ENCODE assay signal across 16 cellular contexts in genomic region chr4:142596121-142596520, GRCh38.
"Had no signal": no experiment of that assay in that cellular context is flagged by ENCODE, and none has a peak within 500 bp of the region (broad histone marks: within the 10 kb centered on the region; RNA-seq: fewer than 3 reads in every experiment).

No MANE protein-coding gene starts in this region.

- H3K27ac Mint-ChIP-seq: stimulated activated naive B cell treated with anti-CD40 and anti-IgM and Interleukin-4, amounts not matched to agents 10 μg/mL and 1 μg/mL and 100 μg/mL, for 72 hours; stimulated activated naive CD8-positive, alpha-beta T cell treated with anti-CD3 and anti-CD28 coated beads, Interleukin-15, amount 100 ng/mL, for 72 hours had no signal

- DNase-seq: dermis blood vessel endothelial cell; esophagus squamous epithelium; foreskin fibroblast; head of caudate nucleus; hippocampal formation; naive thymus-derived CD8-positive, alpha-beta T cell; stimulated activated CD4-positive, alpha-beta T cell treated with anti-CD3 and anti-CD28 coated beads, Interleukin-2, amount 100 ng/mL, for 24 hours; stimulated activated CD4-positive, alpha-beta T cell treated with anti-CD3 and anti-CD28 coated beads, Interleukin-4, amount 100 ng/mL, for 4 hours; stimulated activated naive B cell treated with anti-CD40 and anti-IgM and Interleukin-4, amounts not matched to agents 10 μg/mL and 1 μg/mL and 100 μg/mL, for 72 hours; stimulated activated naive CD8-positive, alpha-beta T cell treated with anti-CD3 and anti-CD28 coated beads, Interleukin-15, amount 100 ng/mL, for 72 hours; testis; upper lobe of right lung had no signal

- H3K4me3 Mint-ChIP-seq: naive thymus-derived CD8-positive, alpha-beta T cell; stimulated activated naive B cell treated with anti-CD40 and anti-IgM and Interleukin-4, amounts not matched to agents 10 μg/mL and 1 μg/mL and 100 μg/mL, for 72 hours; stimulated activated naive CD8-positive, alpha-beta T cell treated with anti-CD3 and anti-CD28 coated beads, Interleukin-15, amount 100 ng/mL, for 72 hours had no signal

- H3K4me1 Mint-ChIP-seq: stimulated activated naive B cell treated with anti-CD40 and anti-IgM and Interleukin-4, amounts not matched to agents 10 μg/mL and 1 μg/mL and 100 μg/mL, for 72 hours had no signal

- H3K9me3 ChIP-seq: esophagus squamous epithelium, neutrophil, testis, tibial nerve, upper lobe of right lung, vagina had no signal

- H3K36me3 Mint-ChIP-seq: stimulated activated naive B cell treated with anti-CD40 and anti-IgM and Interleukin-4, amounts not matched to agents 10 μg/mL and 1 μg/mL and 100 μg/mL, for 72 hours had no signal

- H3K27me3 ChIP-seq: esophagus squamous epithelium, neutrophil, testis, tibial nerve, upper lobe of right lung, vagina had no signal

- H3K4me3 ChIP-seq: esophagus squamous epithelium, testis, tibial nerve, upper lobe of right lung, vagina had no signal

- ATAC-seq: naive thymus-derived CD8-positive, alpha-beta T cell; sciatic nerve; stimulated activated naive B cell treated with anti-CD40 and anti-IgM and Interleukin-4, amounts not matched to agents 10 μg/mL and 1 μg/mL and 100 μg/mL, for 72 hours; stimulated activated naive CD8-positive, alpha-beta T cell treated with anti-CD3 and anti-CD28 coated beads, Interleukin-15, amount 100 ng/mL, for 72 hours; upper lobe of right lung had no signal

- H3K36me3 ChIP-seq: esophagus squamous epithelium, neutrophil, tibial nerve, upper lobe of right lung, vagina had no signal

- H3K27ac ChIP-seq: esophagus squamous epithelium, neutrophil, testis, tibial nerve, upper lobe of right lung, vagina had no signal

- H3K27me3 Mint-ChIP-seq: naive thymus-derived CD8-positive, alpha-beta T cell; stimulated activated naive B cell treated with anti-CD40 and anti-IgM and Interleukin-4, amounts not matched to agents 10 μg/mL and 1 μg/mL and 100 μg/mL, for 72 hours; stimulated activated naive CD8-positive, alpha-beta T cell treated with anti-CD3 and anti-CD28 coated beads, Interleukin-15, amount 100 ng/mL, for 72 hours had no signal

- H3K4me1 ChIP-seq: tibial nerve, upper lobe of right lung, vagina had no signal
